In genomic region chr13:41568143-41568989, GRCh38 we compare ENCODE assay signal across 1 cellular context.
TF ChIP-seq lines count a peak whose summit lies in the region.

No MANE protein-coding gene starts in this region.

TF ChIP-seq in H1, 55 proteins besides CTCF, POLR2A, EP300 and RAD21 (continued from another document):
- no peak for TF ChIP-seq KDM4A (IDR thresholded peaks at IDR 0.05; ENCODE audit: low read depth, low read length, severe bottlenecking)
